In the genomic region with DNA sequence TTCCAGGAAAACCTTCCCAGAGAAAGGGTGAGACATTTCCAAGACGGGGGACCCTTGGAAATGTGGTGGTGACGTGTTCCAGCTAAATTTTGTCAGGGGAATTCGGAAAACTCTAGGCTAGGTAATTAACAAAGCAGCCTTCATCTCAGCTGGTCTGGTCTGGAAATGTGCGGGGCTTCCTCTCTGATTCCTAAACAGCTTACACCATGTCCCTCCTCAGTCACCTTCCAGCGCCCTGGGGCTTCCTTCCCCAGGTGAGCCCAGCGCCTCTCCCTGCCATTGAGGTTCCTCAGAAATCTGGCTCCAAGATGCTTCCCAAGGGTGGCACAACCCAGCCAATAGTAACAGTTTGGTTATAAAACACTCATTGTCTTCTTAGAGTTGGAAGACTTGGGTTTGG, we compare ENCODE assay signal across 8 cellular contexts. TPM values are rescaled to one million over a fixed set of nuclear protein-coding genes. Genes with fewer than 3 reads are reported as not detected.
A peak's percentile ranks its signal among the peaks of the same experiment; 100 is the strongest.
DNase-seq lines count a peak whose midpoint lies in the region; ATAC-seq, FAIRE-seq and TF ChIP-seq lines count a peak whose summit lies in the region.

No MANE protein-coding gene starts in this region.

- H2AFZ ChIP-seq in IMR-90 (replicated peaks; ENCODE audit: low read length, poor library complexity): peak overlapping the region; percentile 93

- H4K8ac ChIP-seq in IMR-90 (ENCODE audit: low read depth in 2 of 2, low read length in 2 of 2): peak overlapping the region; percentile 63 to 89

- TF ChIP-seq RAD21 in IMR-90 (IDR thresholded peaks at IDR 0.05; ENCODE audit: low read length): no peak

- no peaks in the 10 kb centered on the region for H4K20me1 ChIP-seq in IMR-90 (ENCODE audit: insufficient read depth, low read length)

- peak overlapping the region; percentile 60 for H2AK5ac ChIP-seq in IMR-90 (ENCODE audit: low read depth, low read length)

- H4K5ac ChIP-seq in IMR-90 (ENCODE audit: low read depth, low read length): peak overlapping the region; percentile 47

- no peak for DNase-seq in AG09309 (ENCODE audit: low read depth)
- no peak for DNase-seq in IMR-90
- DNase-seq in bronchial epithelial cell (ENCODE audit: low read depth): no peak
- DNase-seq in activated CD4-positive, CD25-positive, alpha-beta regulatory T cell treated with anti-CD3 and anti-CD28 coated beads, Interleukin-2, amount 50 U/mL, for 72 hours: no peak
- DNase-seq in NCI-H345 (lab: John Stamatoyannopoulos, UW): no peak

- no CpG with 5 or more reads among the region's 6 CpGs for WGBS in IMR-90 (ENCODE audit: extremely low coverage in 2 of 2, insufficient read length in 1 of 2), 2 experiments

- peak overlapping the region; percentile 86; the same call in 1 of the 2 replicates for H3K23ac ChIP-seq in IMR-90 (ENCODE audit: low read depth, low read length)

- no peak overlapping the region for H2BK120ac ChIP-seq in IMR-90 (ENCODE audit: low read depth, low read length)

- intact Hi-C loops in IMR-90 (cut with micrococcal nuclease): loop anchor here (2.0 kb wide), 1 partner anchor 199 kb away; no protein-coding TSS in a partner anchor

- peak overlapping the region; percentile 84 for H2AK9ac ChIP-seq in IMR-90 (replicated peaks; ENCODE audit: low read depth, low read length, poor library complexity)

- no peak overlapping the region for H3K18ac ChIP-seq in IMR-90 (ENCODE audit: low read depth, low read length)

- peak overlapping the region; percentile 60 for H3K9ac ChIP-seq in IMR-90 (ENCODE audit: low read depth, low read length)

- BruUV-seq in IMR-90 (replicated peaks; lab: Mats Ljungman, UMichigan): no TSS peak

- H2BK5ac ChIP-seq in IMR-90 (ENCODE audit: low read depth, low read length, poor library complexity, severe bottlenecking): peak overlapping the region; percentile 70

- peak overlapping the region; percentile 29 for H3K56ac ChIP-seq in IMR-90 (ENCODE audit: extremely low read depth, insufficient read depth, low read length)

- peaks cover 6% of the 10 kb centered on the region for H3K9me1 ChIP-seq in IMR-90 (ENCODE audit: insufficient read depth, low read length)

- no peak overlapping the region for H2BK20ac ChIP-seq in IMR-90 (ENCODE audit: low read depth, low read length)

- no peak for TF ChIP-seq POLR2A in IMR-90 (IDR thresholded peaks at IDR 0.05; ENCODE audit: low read depth, low read length)

- H3K27me3 ChIP-seq in IMR-90 (ENCODE audit: control insufficient read depth, insufficient read depth, low read length) (no peaks in the 10 kb centered on the region), bronchial epithelial cell (ENCODE audit: control insufficient read depth, insufficient read depth, low read length) (no peaks in the 10 kb centered on the region), muscle layer of duodenum (ENCODE audit: low read depth, low read length) (no peaks in the 10 kb centered on the region)

- peaks cover 7% of the 10 kb centered on the region for H3K4me1 ChIP-seq in IMR-90 (ENCODE audit: control insufficient read depth, insufficient read depth, low read length)
- H3K4me1 ChIP-seq in muscle layer of duodenum (ENCODE audit: control insufficient read depth in 1 of 2, insufficient read depth in 2 of 2, low read length in 2 of 2): peaks cover 19 to 42% of the 10 kb centered on the region in 2 donors

- CTCF ChIA-PET in IMR-90 (lab: Yijun Ruan, JAX): interaction anchor here (0.6 kb wide), 1 partner anchor 55 kb away, joined by 3 read pairs; no protein-coding TSS in a partner anchor

- peak overlapping the region; percentile 54 for H4K91ac ChIP-seq in IMR-90 (ENCODE audit: insufficient read depth, low read depth, low read length)

- in situ Hi-C loops in IMR-90 (cut with MboI; ENCODE audit: low sequenced_read_pairs): no loop called here

- H3K4ac ChIP-seq in IMR-90 (ENCODE audit: low read depth, low read length): peak overlapping the region; percentile 84

- H3K27ac ChIP-seq in IMR-90 (ENCODE audit: insufficient read depth, low read length) (peak overlapping the region; percentile 59), muscle layer of duodenum (ENCODE audit: low read length) (peak overlapping the region; percentile 95)

- dilution Hi-C loops in IMR-90 (cut with HindIII; ENCODE audit: low sequenced_read_pairs, unreplicated experiment): no loop called here

- FAIRE-seq in bronchial epithelial cell (lab: Jason Lieb, UNC): no peak

- POLR2A ChIA-PET in IMR-90 (lab: Charles Lee; ENCODE audit: unreplicated experiment): interaction anchor here (0.7 kb wide), 1 partner anchor 231 kb away, joined by 3 read pairs; no protein-coding TSS in a partner anchor

- peak overlapping the region; percentile 74 for H3K14ac ChIP-seq in IMR-90 (replicated peaks; ENCODE audit: low read depth, low read length)

- no peak for TF ChIP-seq CTCF in AG09309 (IDR thresholded peaks at IDR 0.05; ENCODE audit: control insufficient read depth, insufficient read depth, low read depth, low read length, missing control alignments)
- TF ChIP-seq CTCF in IMR-90 (conservative IDR thresholded peaks at IDR 0.05; ENCODE audit: low read depth, low read length): no peak
- no peak for TF ChIP-seq CTCF in bronchial epithelial cell (IDR thresholded peaks at IDR 0.05; ENCODE audit: insufficient read depth, low read length, severe bottlenecking)

- H3K36me3 ChIP-seq in IMR-90 (ENCODE audit: control insufficient read depth, insufficient read depth, low read length) (peaks cover 7% of the 10 kb centered on the region), bronchial epithelial cell (ENCODE audit: control insufficient read depth, insufficient read depth, low read length) (peaks cover 9% of the 10 kb centered on the region), muscle layer of duodenum (ENCODE audit: control insufficient read depth in 1 of 2, insufficient read depth in 2 of 2, low read length in 2 of 2) (peaks cover 11 to 19% of the 10 kb centered on the region in 2 donors)

- ATAC-seq in IMR-90 (ENCODE audit: low read depth): no peak
- no peak for ATAC-seq in GM18867 (IDR thresholded peaks at IDR 0.05; ENCODE audit: unreplicated experiment)
- ATAC-seq in HG03354 (IDR thresholded peaks at IDR 0.05; ENCODE audit: poor library complexity, severe bottlenecking, unreplicated experiment): no peak

- H3K4me3 ChIP-seq in AG09309 (ENCODE audit: control insufficient read depth, low read depth, low read length): peak overlapping the region; percentile 76
- H3K4me3 ChIP-seq in IMR-90 (ENCODE audit: insufficient read depth, low read depth, low read length): peak overlapping the region; percentile 63
- peak overlapping the region; percentile 73 for H3K4me3 ChIP-seq in bronchial epithelial cell (ENCODE audit: low read depth, low read length)
- H3K4me3 ChIP-seq in muscle layer of duodenum (ENCODE audit: low read depth in 1 of 2, low read length in 2 of 2): peak overlapping the region; percentile 83 to 95

- H3K4me2 ChIP-seq in IMR-90 (ENCODE audit: low read depth, low read length): peak overlapping the region; percentile 80

- peaks cover 23 to 66% of the 10 kb centered on the region in 2 experiments for H3K79me1 ChIP-seq in IMR-90 (ENCODE audit: low read depth in 1 of 2, low read length in 2 of 2)

- no peak overlapping the region for H2BK15ac ChIP-seq in IMR-90 (ENCODE audit: low read depth, low read length)

- H3K9me3 ChIP-seq in IMR-90 (ENCODE audit: control insufficient read depth, insufficient read depth, low read length) (no peaks in the 10 kb centered on the region), muscle layer of duodenum (ENCODE audit: control insufficient read depth in 1 of 2, low read length in 2 of 2) (no peaks in the 10 kb centered on the region)

TF ChIP-seq in IMR-90, 13 proteins besides CTCF, POLR2A, EP300 and RAD21:
- TF ChIP-seq MAZ (IDR thresholded peaks at IDR 0.05; ENCODE audit: borderline replicate concordance, low read depth, low read length) (no peak), RCOR1 (IDR thresholded peaks at IDR 0.05; ENCODE audit: insufficient replicate concordance, low read length) (no peak), CHD1 (IDR thresholded peaks at IDR 0.05; ENCODE audit: low read depth, low read length) (no peak), RFX5 (IDR thresholded peaks at IDR 0.05; ENCODE audit: low read depth, low read length) (no peak), CEBPB (IDR thresholded peaks at IDR 0.05; ENCODE audit: low read depth, low read length) (no peak), FOS (IDR thresholded peaks at IDR 0.05; ENCODE audit: low read depth, low read length) (no peak), NFE2L2 (IDR thresholded peaks at IDR 0.05; ENCODE audit: low read depth, low read length) (no peak), MXI1 (IDR thresholded peaks at IDR 0.05; ENCODE audit: borderline replicate concordance, low read depth, low read length) (no peak), SMC3 (IDR thresholded peaks at IDR 0.05; ENCODE audit: low read depth, low read length) (no peak), BHLHE40 (IDR thresholded peaks at IDR 0.05; ENCODE audit: low read depth, low read length) (no peak), MAFK (IDR thresholded peaks at IDR 0.05; ENCODE audit: low read depth, low read length) (no peak)
- TF ChIP-seq, protein P1, sequence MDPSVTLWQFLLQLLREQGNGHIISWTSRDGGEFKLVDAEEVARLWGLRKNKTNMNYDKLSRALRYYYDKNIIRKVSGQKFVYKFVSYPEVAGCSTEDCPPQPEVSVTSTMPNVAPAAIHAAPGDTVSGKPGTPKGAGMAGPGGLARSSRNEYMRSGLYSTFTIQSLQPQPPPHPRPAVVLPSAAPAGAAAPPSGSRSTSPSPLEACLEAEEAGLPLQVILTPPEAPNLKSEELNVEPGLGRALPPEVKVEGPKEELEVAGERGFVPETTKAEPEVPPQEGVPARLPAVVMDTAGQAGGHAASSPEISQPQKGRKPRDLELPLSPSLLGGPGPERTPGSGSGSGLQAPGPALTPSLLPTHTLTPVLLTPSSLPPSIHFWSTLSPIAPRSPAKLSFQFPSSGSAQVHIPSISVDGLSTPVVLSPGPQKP (IDR thresholded peaks at IDR 0.05; ENCODE audit: borderline replicate concordance, low read depth, low read length): no peak
- TF ChIP-seq, protein P2, sequence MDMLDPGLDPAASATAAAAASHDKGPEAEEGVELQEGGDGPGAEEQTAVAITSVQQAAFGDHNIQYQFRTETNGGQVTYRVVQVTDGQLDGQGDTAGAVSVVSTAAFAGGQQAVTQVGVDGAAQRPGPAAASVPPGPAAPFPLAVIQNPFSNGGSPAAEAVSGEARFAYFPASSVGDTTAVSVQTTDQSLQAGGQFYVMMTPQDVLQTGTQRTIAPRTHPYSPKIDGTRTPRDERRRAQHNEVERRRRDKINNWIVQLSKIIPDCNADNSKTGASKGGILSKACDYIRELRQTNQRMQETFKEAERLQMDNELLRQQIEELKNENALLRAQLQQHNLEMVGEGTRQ (IDR thresholded peaks at IDR 0.05; ENCODE audit: low read depth, low read length): no peak

RNA-seq across cellular contexts. Expression of a gene that starts 0.6 kb away (rescaled TPM):
- total RNA-seq in IMR-90 (2012; rRNA removed) (31.2 and 34.4 TPM in 2 replicates), bronchial epithelial cell (23.7 and 24.7 TPM in 2 replicates)
- 40.8 and 41.3 TPM in 2 replicates for polyA plus RNA-seq in IMR-90 (2012; rRNA removed)
- polyA plus RNA-seq in IMR-90 (2012; cell fraction: cytosol; rRNA removed): 43.4 and 45.2 TPM in 2 replicates
- 68.1 and 101 TPM in 2 replicates for polyA plus RNA-seq in IMR-90 (2012; cell fraction: nucleus; rRNA removed; ENCODE audit: low replicate concordance)
